ENCODE assay signal across 18 cellular contexts in genomic region chr3:54294214-54294613, GRCh38.
DNase-seq lines count a peak whose midpoint lies in the region; ATAC-seq, FAIRE-seq and TF ChIP-seq lines count a peak whose summit lies in the region.
"Had no signal": no experiment of that assay in that cellular context is flagged by ENCODE, and none has a peak within 500 bp of the region (broad histone marks: within the 10 kb centered on the region; RNA-seq: fewer than 3 reads in every experiment).

No MANE protein-coding gene starts in this region.

- H3K4me2 ChIP-seq in HepG2 (ENCODE audit: low read depth, low read length): no peak overlapping the region
- H3K4me2 ChIP-seq in OCI-LY1 (ENCODE audit: low read length): no peak overlapping the region

- TF ChIP-seq POLR2A in HepG2 (IDR thresholded peaks at IDR 0.05; ENCODE audit: insufficient read depth in 1 of 2, low read depth in 2 of 2, low read length in 2 of 2) (no peak), right lobe of liver (IDR thresholded peaks at IDR 0.05) (no peak)

- no peak overlapping the region for H3K9ac ChIP-seq in HepG2 (ENCODE audit: insufficient read depth, low read depth, low read length)
- H3K9ac ChIP-seq in OCI-LY1 (ENCODE audit: low read length): no peak overlapping the region

- H4K20me1 ChIP-seq in HepG2 (ENCODE audit: insufficient read depth, low read length): no peaks in the 10 kb centered on the region
- no peaks in the 10 kb centered on the region for H4K20me1 ChIP-seq in OCI-LY1 (ENCODE audit: insufficient read depth, low read length)

- H3F3A ChIP-seq in OCI-LY1 (ENCODE audit: insufficient read depth, low read length): no peaks in the 10 kb centered on the region

- H3K36me3 ChIP-seq in HepG2 (replicated peaks in 1 of 2; ENCODE audit: control insufficient read depth in 1 of 2, insufficient read depth in 2 of 2, low read length in 2 of 2) (no peaks in the 10 kb centered on the region), right lobe of liver (no peaks in the 10 kb centered on the region), OCI-LY1 (ENCODE audit: insufficient read depth, low read length) (no peaks in the 10 kb centered on the region)

- H3K27ac ChIP-seq in HepG2 (ENCODE audit: extremely low read length, insufficient read depth, low read length) (no peak overlapping the region), right lobe of liver (no peak overlapping the region), OCI-LY1 (ENCODE audit: low read depth, low read length, poor library complexity, severe bottlenecking) (no peak overlapping the region)

- H3K4me1 Mint-ChIP-seq in T-helper 2 cell treated with Interferon-gamma antibody and Interleukin-4, amounts not matched to agents 5 μg/mL and 100 μg/mL, for 36 hours (ENCODE audit: low read depth): no peaks in the 10 kb centered on the region
- H3K4me1 Mint-ChIP-seq: CD14-positive monocyte had no signal

- no peak overlapping the region for H3K4me3 Mint-ChIP-seq in T-helper 2 cell treated with Interferon-gamma antibody and Interleukin-4, amounts not matched to agents 5 μg/mL and 100 μg/mL, for 36 hours
- H3K4me3 Mint-ChIP-seq: CD14-positive monocyte had no signal

- TF ChIP-seq EP300 in HepG2 (IDR thresholded peaks at IDR 0.05; ENCODE audit: low read depth in 2 of 2, low read length in 2 of 2): no peak
- TF ChIP-seq EP300 in HepG2 (CRISPR knock-in tag; IDR thresholded peaks at IDR 0.05; ENCODE audit: borderline replicate concordance): no peak

- H3K36me3 Mint-ChIP-seq in T-helper 2 cell treated with Interferon-gamma antibody and Interleukin-4, amounts not matched to agents 5 μg/mL and 100 μg/mL, for 36 hours (ENCODE audit: low read depth): no peaks in the 10 kb centered on the region
- H3K36me3 Mint-ChIP-seq: CD14-positive monocyte had no signal

- no peaks in the 10 kb centered on the region for H3K4me1 ChIP-seq in HepG2 (ENCODE audit: insufficient read depth, low read length)
- H3K4me1 ChIP-seq in right lobe of liver: peaks cover 0 to 2% (median 0%) of the 10 kb centered on the region in 4 donors
- no peaks in the 10 kb centered on the region for H3K4me1 ChIP-seq in OCI-LY1 (ENCODE audit: insufficient read depth, low read length, severe bottlenecking)

- no peak for TF ChIP-seq CTCF in HepG2 (CRISPR knock-in tag; IDR thresholded peaks at IDR 0.05)
- TF ChIP-seq CTCF in right lobe of liver (IDR thresholded peaks at IDR 0.05): no peak
- peak; percentile 24 for TF ChIP-seq CTCF in OCI-LY1 (IDR thresholded peaks at IDR 0.05; ENCODE audit: low read length)

- no TSS peak for BruUV-seq in HepG2 (replicated peaks; lab: Mats Ljungman, UMichigan)

- FAIRE-seq in HepG2 (lab: Jason Lieb, UNC): no peak
- FAIRE-seq: H54, RCC 7860 had no signal

- in situ Hi-C loops in HepG2 (cut with HindIII; ENCODE audit: extremely low pct_ligation_motif_present, low pct_unique_long_range_greater_than_20kb): no loop called here

- TF ChIP-seq RAD21 in HepG2 (CRISPR knock-in tag; IDR thresholded peaks at IDR 0.05): no peak

- no peaks in the 10 kb centered on the region for H3K9me3 Mint-ChIP-seq in T-helper 2 cell treated with Interferon-gamma antibody and Interleukin-4, amounts not matched to agents 5 μg/mL and 100 μg/mL, for 36 hours

- peaks cover 0 to 9% of the 10 kb centered on the region in 2 experiments; a peak in 1 of 5 replicates for H3K27me3 ChIP-seq in HepG2 (ENCODE audit: control insufficient read depth in 1 of 2, insufficient read depth in 2 of 2, low read length in 2 of 2)
- no peaks in the 10 kb centered on the region for H3K27me3 ChIP-seq in right lobe of liver
- no peaks in the 10 kb centered on the region for H3K27me3 ChIP-seq in OCI-LY1 (ENCODE audit: insufficient read depth, low read length)

- no peaks in the 10 kb centered on the region for H3K9me2 ChIP-seq in OCI-LY1 (ENCODE audit: low read depth, low read length)

- intact Hi-C loops in HepG2 (cut with micrococcal nuclease; ENCODE audit: unreplicated experiment) (loop anchor here (10.0 kb wide), 1 partner anchor 149 kb away; no protein-coding TSS in a partner anchor), right lobe of liver (cut with DNase I) (no loop called here)

- no peak for DNase-seq in HepG2 (ENCODE audit: low spot score)
- no peak for DNase-seq in right lobe of liver
- DNase-seq in iPS DF 4.7 (ENCODE audit: extremely low read depth, low spot score): peak; percentile 11
- DNase-seq in NCI-H510A treated with DMSO at 0.1 percent for 48 hours (lab: John Stamatoyannopoulos, UW): no peak
- no peak for DNase-seq in activated naive CD4-positive, alpha-beta T cell (lab: John Stamatoyannopoulos, UW)
- no peak for DNase-seq in T-helper 2 cell treated with Interferon-gamma antibody and Interleukin-4, amounts not matched to agents 5 μg/mL and 100 μg/mL, for 36 hours (ENCODE audit: low spot score)
- DNase-seq in dedifferentiated amniotic fluid mesenchymal stem cell (ENCODE audit: extremely low spot score): no peak
- DNase-seq: DND-41, GF-D8, NCI-H1092 treated with DMSO at 0.1 percent for 48 hours, NCI-H1694 treated with DMSO at 0.1 percent for 48 hours, NCI-H446 treated with DMSO at 0.1 percent for 48 hours, NCI-H774, SHP77 had no signal

- peak; percentile 45; the same call in 1 of the 3 replicates for ATAC-seq in HepG2
- ATAC-seq in right lobe of liver: no peak

- H3K79me2 ChIP-seq in HepG2 (ENCODE audit: insufficient read depth, low read length) (no peaks in the 10 kb centered on the region), OCI-LY1 (ENCODE audit: insufficient read depth, low read length) (no peaks in the 10 kb centered on the region)

- POLR2A ChIA-PET in HepG2 (lab: Yijun Ruan, JAX): no interaction called here

- no peak overlapping the region for H3K4me3 ChIP-seq in HepG2 (replicated peaks in 1 of 3; ENCODE audit: insufficient read depth in 1 of 3, low read depth in 2 of 3, low read length in 3 of 3)
- H3K4me3 ChIP-seq in right lobe of liver: no peak overlapping the region
- H3K4me3 ChIP-seq in OCI-LY1 (ENCODE audit: low read depth, low read length, poor library complexity, severe bottlenecking): no peak overlapping the region

- no peak overlapping the region for H3K27ac Mint-ChIP-seq in T-helper 2 cell treated with Interferon-gamma antibody and Interleukin-4, amounts not matched to agents 5 μg/mL and 100 μg/mL, for 36 hours
- H3K27ac Mint-ChIP-seq: CD14-positive monocyte had no signal

- H2AFZ ChIP-seq in HepG2 (ENCODE audit: low read length): no peak overlapping the region
- no peak overlapping the region for H2AFZ ChIP-seq in OCI-LY1 (ENCODE audit: low read length)

- WGBS in HepG2 (ENCODE audit: low lambda C conversion rate): 0% methylated on average over 4 of the region's 4 CpGs
- 25% methylated on average over 3 of the region's 4 CpGs for WGBS in right lobe of liver (ENCODE audit: insufficient coverage, low coverage, low lambda C conversion rate, missing lambda C conversion rate)

- H3K9me3 ChIP-seq in HepG2 (ENCODE audit: low read length) (no peaks in the 10 kb centered on the region), right lobe of liver (no peaks in the 10 kb centered on the region), OCI-LY1 (ENCODE audit: low read length) (no peaks in the 10 kb centered on the region)

- CTCF ChIA-PET in HepG2 (lab: Yijun Ruan, JAX; ENCODE audit: low intra/inter-chr PET ratio, low total read pairs): no interaction called here

- no peaks in the 10 kb centered on the region for H3K27me3 Mint-ChIP-seq in T-helper 2 cell treated with Interferon-gamma antibody and Interleukin-4, amounts not matched to agents 5 μg/mL and 100 μg/mL, for 36 hours (ENCODE audit: low read depth)

TF ChIP-seq in HepG2, 621 proteins besides CTCF, POLR2A, EP300 and RAD21:
- TF ChIP-seq ATAD3A (CRISPR knock-in tag; IDR thresholded peaks at IDR 0.05) (no peak), SMC3 (IDR thresholded peaks at IDR 0.05; ENCODE audit: low read length) (0 out of 2 replicates have a peak, but pooled peaks have one; percentile 20)
